ENCODE assay signal across 12 cellular contexts in genomic region chr10:46550076-46550790, GRCh38. TPM values are rescaled to one million over a fixed set of nuclear protein-coding genes. Genes with fewer than 3 reads are reported as not detected.
DNase-seq lines count a peak whose midpoint lies in the region; ATAC-seq and TF ChIP-seq lines count a peak whose summit lies in the region.
"Had no signal": no experiment of that assay in that cellular context is flagged by ENCODE, and none has a peak within 500 bp of the region (broad histone marks: within the 10 kb centered on the region; RNA-seq: fewer than 3 reads in every experiment).

No MANE protein-coding gene starts in this region.

- H3K36me3 ChIP-seq in upper lobe of right lung (no peaks in the 10 kb centered on the region), esophagus squamous epithelium (peaks cover 0 to 43% (median 0%) of the 10 kb centered on the region in 3 donors)

- POLR2A ChIA-PET in HEK293T (lab: Yijun Ruan, JAX), result no interaction called here

- no peak for ATAC-seq in natural killer cell treated with Interleukin-12 subunit alpha and Interleukin-12 subunit beta and Interleukin-15 and Interleukin-18, amount 100 ng/mL, for 72 hours
- ATAC-seq in upper lobe of right lung, result no peak
- ATAC-seq: T-cell had no signal

- H3K9me3 Mint-ChIP-seq in natural killer cell treated with Interleukin-12 subunit alpha and Interleukin-12 subunit beta and Interleukin-15 and Interleukin-18, amount 100 ng/mL, for 72 hours, result no peaks in the 10 kb centered on the region
- H3K9me3 Mint-ChIP-seq: T-cell had no signal

- DNase-seq in activated gamma-delta T cell treated with Interleukin-2 at 50 U/mL for 16 hours (peak; percentile 4), activated gamma-delta T cell (lab: John Stamatoyannopoulos, UW) (no peak), head of caudate nucleus (peak in 35 of 42 donors; percentile 1 to 46 (median 11)), upper lobe of right lung (peak; percentile 70), HEK293T (ENCODE audit: extremely low spot score) (no peak), esophagus squamous epithelium (lab: John Stamatoyannopoulos, UW) (no peak), NOMO-1 treated with DMSO at 0.1 percent for 48 hours (lab: John Stamatoyannopoulos, UW; ENCODE audit: unreplicated experiment) (no peak)
- DNase-seq in natural killer cell treated with Interleukin-12 subunit alpha and Interleukin-12 subunit beta and Interleukin-15 and Interleukin-18, amount 100 ng/mL, for 72 hours (ENCODE audit: low spot score), result peak; percentile 59
- DNase-seq: amygdala, foreskin melanocyte, NCI-H1930 had no signal

- H3K4me1 ChIP-seq in upper lobe of right lung (no peaks in the 10 kb centered on the region), esophagus squamous epithelium (peaks cover under 1 to 41% (median 2%) of the 10 kb centered on the region in 3 donors)

- H3K4me1 Mint-ChIP-seq in natural killer cell treated with Interleukin-12 subunit alpha and Interleukin-12 subunit beta and Interleukin-15 and Interleukin-18, amount 100 ng/mL, for 72 hours (ENCODE audit: low read depth in 2 of 2), result no peaks in the 10 kb centered on the region
- H3K4me1 Mint-ChIP-seq: T-cell had no signal

- H3K27ac Mint-ChIP-seq in natural killer cell treated with Interleukin-12 subunit alpha and Interleukin-12 subunit beta and Interleukin-15 and Interleukin-18, amount 100 ng/mL, for 72 hours, result no peak overlapping the region
- H3K27ac Mint-ChIP-seq: T-cell had no signal

- no peak for TF ChIP-seq POLR2A in esophagus squamous epithelium (IDR thresholded peaks at IDR 0.05)

- H3K27me3 ChIP-seq in upper lobe of right lung, result peaks cover 13% of the 10 kb centered on the region
- peaks cover 0 to 18% (median 0%) of the 10 kb centered on the region in 4 donors for H3K27me3 ChIP-seq in esophagus squamous epithelium

- TF ChIP-seq CTCF in upper lobe of right lung (IDR thresholded peaks at IDR 0.05) (no peak), esophagus squamous epithelium (IDR thresholded peaks at IDR 0.05) (no peak)

- no peaks in the 10 kb centered on the region for H3K27me3 Mint-ChIP-seq in natural killer cell treated with Interleukin-12 subunit alpha and Interleukin-12 subunit beta and Interleukin-15 and Interleukin-18, amount 100 ng/mL, for 72 hours

- intact Hi-C loops in head of caudate nucleus (cut with DNase I) (no loop called here), upper lobe of right lung (cut with DNase I) (no loop called here), esophagus squamous epithelium (cut with DNase I) (no loop called here)

- H3K36me3 Mint-ChIP-seq in natural killer cell treated with Interleukin-12 subunit alpha and Interleukin-12 subunit beta and Interleukin-15 and Interleukin-18, amount 100 ng/mL, for 72 hours, result no peaks in the 10 kb centered on the region
- H3K36me3 Mint-ChIP-seq: T-cell had no signal

- H3K27ac ChIP-seq in upper lobe of right lung (no peak overlapping the region), esophagus squamous epithelium (no peak overlapping the region)

- H3K4me3 ChIP-seq in upper lobe of right lung, result no peak overlapping the region
- no peak overlapping the region for H3K4me3 ChIP-seq in esophagus squamous epithelium

- 75 to 89% methylated on average over 4 to 8 of the region's 20 CpGs for WGBS in esophagus squamous epithelium, 2 donors

- CTCF ChIA-PET in HEK293T (lab: Yijun Ruan, JAX), result no interaction called here

- H3K4me3 Mint-ChIP-seq in natural killer cell treated with Interleukin-12 subunit alpha and Interleukin-12 subunit beta and Interleukin-15 and Interleukin-18, amount 100 ng/mL, for 72 hours, result no peak overlapping the region
- H3K4me3 Mint-ChIP-seq: T-cell had no signal

- H3K9me3 ChIP-seq in upper lobe of right lung, result no peaks in the 10 kb centered on the region
- H3K9me3 ChIP-seq in esophagus squamous epithelium, result no peaks in the 10 kb centered on the region

TF ChIP-seq in HEK293T, 16 proteins besides CTCF, POLR2A, EP300 and RAD21:
- TF ChIP-seq FOXA1 (IDR thresholded peaks at IDR 0.05) (no peak), TARDBP (IDR thresholded peaks at IDR 0.05) (no peak), L3MBTL2 (conservative IDR thresholded peaks at IDR 0.05) (no peak), NFRKB (IDR thresholded peaks at IDR 0.05) (no peak), PKNOX1 (IDR thresholded peaks at IDR 0.05) (no peak)
TF ChIP-seq in HEK293T: peak in this region for 0.

RNA-seq across cellular contexts. Expression of gene GPRIN2, which starts 6.2 kb away (rescaled TPM):
- total RNA-seq in natural killer cell treated with Interleukin-12 subunit alpha and Interleukin-12 subunit beta and Interleukin-15 and Interleukin-18, amount 100 ng/mL, for 72 hours, result not detected
- total RNA-seq in upper lobe of right lung (56.2 TPM), esophagus squamous epithelium (1 to 10 TPM; 7.6 to 8.3 (median 8.1) TPM)
- total RNA-seq: T-cell had no signal

RNA-seq across cellular contexts. Expression of gene SYT15, which starts 28.7 kb away (rescaled TPM):
- total RNA-seq in natural killer cell treated with Interleukin-12 subunit alpha and Interleukin-12 subunit beta and Interleukin-15 and Interleukin-18, amount 100 ng/mL, for 72 hours, result 1 to 10 TPM in 1 of 2 donors, under 1 TPM in 1; 0.81 to 1.9 TPM
- 45.4 TPM for total RNA-seq in upper lobe of right lung
- total RNA-seq in esophagus squamous epithelium, result 1 to 10 TPM in 2 of 4 donors, under 1 TPM in 2; 0.31 to 2.7 (median 1.0) TPM

Comparison
In these comparisons a context has a peak if more than half of its experiments do, and no peak if none do; other contexts are left out.
1. DNase-seq: peak in activated gamma-delta T cell treated with Interleukin-2 at 50 U/mL for 16 hours (single experiment), head of caudate nucleus (35 of 42), natural killer cell treated with Interleukin-12 subunit alpha and Interleukin-12 subunit beta and Interleukin-15 and Interleukin-18, amount 100 ng/mL, for 72 hours (single experiment) and upper lobe of right lung (single experiment); none in activated gamma-delta T cell (single experiment), HEK293T (single experiment), esophagus squamous epithelium (single experiment) and NOMO-1 treated with DMSO at 0.1 percent for 48 hours (single experiment).
2. RNA of gene GPRIN2, which starts 6.2 kb away (total RNA-seq): 56.2 TPM in upper lobe of right lung (single experiment) and 7.6 to 8.3 TPM in esophagus squamous epithelium; not detected in natural killer cell treated with Interleukin-12 subunit alpha and Interleukin-12 subunit beta and Interleukin-15 and Interleukin-18, amount 100 ng/mL, for 72 hours; every median in the first group is over 4 times any median in the second.
3. RNA of gene SYT15, which starts 28.7 kb away (total RNA-seq): 45.4 TPM in upper lobe of right lung (single experiment); 0.81 to 1.9 TPM in natural killer cell treated with Interleukin-12 subunit alpha and Interleukin-12 subunit beta and Interleukin-15 and Interleukin-18, amount 100 ng/mL, for 72 hours and 0.31 to 2.7 TPM in esophagus squamous epithelium; every median in the first group is over 10 times any median in the second.